In the genomic region with DNA sequence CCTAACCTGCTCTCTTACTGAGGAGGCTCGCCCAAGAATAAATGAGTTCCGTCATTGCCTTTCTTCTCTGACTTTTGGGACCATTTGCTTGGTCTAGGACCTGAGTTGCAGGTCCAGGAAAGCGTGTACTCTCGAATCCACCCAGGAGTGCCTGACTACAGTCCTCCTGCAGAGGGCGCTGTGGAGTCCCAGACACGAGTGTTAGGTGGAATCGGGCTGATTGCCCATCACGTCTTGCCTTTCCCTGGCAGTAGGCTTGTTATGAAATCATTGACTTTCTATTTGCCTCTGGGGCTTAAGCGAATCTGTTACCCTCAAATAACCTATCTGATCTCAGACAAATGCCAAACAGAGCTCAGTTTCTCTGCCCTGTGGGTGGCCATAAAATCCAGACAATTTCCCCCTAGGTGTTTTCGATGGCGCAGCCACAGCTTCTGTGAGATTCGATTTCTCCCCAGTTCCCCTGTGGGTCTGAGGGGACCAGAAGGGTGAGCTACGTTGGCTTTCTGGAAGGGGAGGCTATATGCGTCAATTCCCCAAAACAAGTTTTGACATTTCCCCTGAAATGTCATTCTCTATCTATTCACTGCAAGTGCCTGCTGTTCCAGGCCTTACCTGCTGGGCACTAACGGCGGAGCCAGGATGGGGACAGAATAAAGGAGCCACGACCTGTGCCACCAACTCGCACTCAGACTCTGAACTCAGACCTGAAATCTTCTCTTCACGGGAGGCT, we compare ENCODE assay signal across 9 cellular contexts. TPM values are rescaled to one million over a fixed set of nuclear protein-coding genes. Genes with fewer than 3 reads are reported as not detected.
DNase-seq lines count a peak whose midpoint lies in the region; ATAC-seq and TF ChIP-seq lines count a peak whose summit lies in the region.
"Had no signal": no experiment of that assay in that cellular context is flagged by ENCODE, and none has a peak within 500 bp of the region (broad histone marks: within the 10 kb centered on the region; RNA-seq: fewer than 3 reads in every experiment).

A gene with protein sequence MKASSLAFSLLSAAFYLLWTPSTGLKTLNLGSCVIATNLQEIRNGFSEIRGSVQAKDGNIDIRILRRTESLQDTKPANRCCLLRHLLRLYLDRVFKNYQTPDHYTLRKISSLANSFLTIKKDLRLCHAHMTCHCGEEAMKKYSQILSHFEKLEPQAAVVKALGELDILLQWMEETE (plus strand): TSS at position 685 of the 733 bp plus-strand sequence. CDS start 230 bp downstream, outside the sequence.

- no peak within 1 kb of the TSS for H3K4me3 Mint-ChIP-seq in chondrocyte (ENCODE audit: unreplicated experiment)

- TF ChIP-seq CTCF in chondrocyte (IDR thresholded peaks at IDR 0.05) (peak; percentile 81), liver (IDR thresholded peaks at IDR 0.05; ENCODE audit: low read depth, low read length, missing input control) (peak; percentile 95)

- no peaks in the 10 kb centered on the region for H3K36me3 ChIP-seq in liver (ENCODE audit: control insufficient read depth in 4 of 4, insufficient read depth in 3 of 4, low read depth in 1 of 4, low read length in 3 of 4)

- no peak within 1 kb of the TSS for H3K9ac ChIP-seq in liver (ENCODE audit: low read depth in 1 of 2, low read length in 2 of 2)

- H3K9me3 ChIP-seq in liver (ENCODE audit: control insufficient read depth in 4 of 4, low read length in 3 of 4) = no peaks in the 10 kb centered on the region

- 49% methylated on average over 19 of the region's 19 CpGs for WGBS in liver

- ATAC-seq in HG03159 (IDR thresholded peaks at IDR 0.05; ENCODE audit: unreplicated experiment) = no peak

- H3K4me1 ChIP-seq in liver (ENCODE audit: control insufficient read depth in 4 of 4, insufficient read depth in 4 of 4, low read length in 3 of 4) = peaks cover 0 to 8% (median 3%) of the 10 kb centered on the region in 4 donors

- H3K27ac ChIP-seq in liver (ENCODE audit: low read depth in 1 of 2, low read length in 2 of 2) = peak within 1 kb of the TSS in 1 of 2 donors; percentile 43

- peak; percentile 86 to 93 for TF ChIP-seq RAD21 in liver (IDR thresholded peaks at IDR 0.05)

- H3K27me3 ChIP-seq in liver (ENCODE audit: control insufficient read depth in 4 of 4, insufficient read depth in 4 of 4, low read length in 3 of 4) = peaks cover 0 to 2% (median 0%) of the 10 kb centered on the region in 4 donors

- DNase-seq in NCI-H524 (lab: John Stamatoyannopoulos, UW) (peak; percentile 45 to 52), NCI-H524 treated with DMSO at 0.1 percent for 48 hours (lab: John Stamatoyannopoulos, UW) (no peak), NCI-H2029 (lab: John Stamatoyannopoulos, UW) (peak; percentile 84), chondrocyte (ENCODE audit: low spot score) (no peak)
- peak; percentile 75 for DNase-seq in activated CD4-positive, alpha-beta T cell treated with anti-CD3 and anti-CD28 coated beads for 1 hour
- DNase-seq in stimulated activated CD8-positive, alpha-beta memory T cell treated with anti-CD3 and anti-CD28 coated beads, Interleukin-12 subunit alpha, Interleukin-12 subunit beta, amount 100 ng/mL, for 1 hour (ENCODE audit: low read depth) = peak; percentile 83

- no peaks in the 10 kb centered on the region for H3K9me3 Mint-ChIP-seq in chondrocyte (ENCODE audit: low read depth)

- H3K36me3 Mint-ChIP-seq in chondrocyte (ENCODE audit: low read depth) = no peaks in the 10 kb centered on the region

- no peak within 1 kb of the TSS for H3K4me3 ChIP-seq in liver (ENCODE audit: low read depth in 1 of 3, low read length in 3 of 3)

- H3K27me3 Mint-ChIP-seq in chondrocyte (ENCODE audit: low read depth) = peaks cover 42% of the 10 kb centered on the region

- no peak within 1 kb of the TSS for H3K27ac Mint-ChIP-seq in chondrocyte (ENCODE audit: unreplicated experiment)

- H3K4me1 Mint-ChIP-seq in chondrocyte (ENCODE audit: low read depth) = peaks cover 7% of the 10 kb centered on the region

TF ChIP-seq in liver, 16 proteins besides CTCF, POLR2A, EP300 and RAD21:
- peak in 1 of 2 donors; percentile 16 for TF ChIP-seq JUND (IDR thresholded peaks at IDR 0.05)
- peak; percentile 46 for TF ChIP-seq SP1 (IDR thresholded peaks at IDR 0.05)
- TF ChIP-seq RXRA (IDR thresholded peaks at IDR 0.05) = peak; percentile 77 to 83
- TF ChIP-seq, protein P1, sequence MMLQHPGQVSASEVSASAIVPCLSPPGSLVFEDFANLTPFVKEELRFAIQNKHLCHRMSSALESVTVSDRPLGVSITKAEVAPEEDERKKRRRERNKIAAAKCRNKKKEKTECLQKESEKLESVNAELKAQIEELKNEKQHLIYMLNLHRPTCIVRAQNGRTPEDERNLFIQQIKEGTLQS (IDR thresholded peaks at IDR 0.05) = no peak
- TF ChIP-seq, protein P2, sequence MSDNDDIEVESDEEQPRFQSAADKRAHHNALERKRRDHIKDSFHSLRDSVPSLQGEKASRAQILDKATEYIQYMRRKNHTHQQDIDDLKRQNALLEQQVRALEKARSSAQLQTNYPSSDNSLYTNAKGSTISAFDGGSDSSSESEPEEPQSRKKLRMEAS (IDR thresholded peaks at IDR 0.05) = no peak
- TF ChIP-seq, protein P3, sequence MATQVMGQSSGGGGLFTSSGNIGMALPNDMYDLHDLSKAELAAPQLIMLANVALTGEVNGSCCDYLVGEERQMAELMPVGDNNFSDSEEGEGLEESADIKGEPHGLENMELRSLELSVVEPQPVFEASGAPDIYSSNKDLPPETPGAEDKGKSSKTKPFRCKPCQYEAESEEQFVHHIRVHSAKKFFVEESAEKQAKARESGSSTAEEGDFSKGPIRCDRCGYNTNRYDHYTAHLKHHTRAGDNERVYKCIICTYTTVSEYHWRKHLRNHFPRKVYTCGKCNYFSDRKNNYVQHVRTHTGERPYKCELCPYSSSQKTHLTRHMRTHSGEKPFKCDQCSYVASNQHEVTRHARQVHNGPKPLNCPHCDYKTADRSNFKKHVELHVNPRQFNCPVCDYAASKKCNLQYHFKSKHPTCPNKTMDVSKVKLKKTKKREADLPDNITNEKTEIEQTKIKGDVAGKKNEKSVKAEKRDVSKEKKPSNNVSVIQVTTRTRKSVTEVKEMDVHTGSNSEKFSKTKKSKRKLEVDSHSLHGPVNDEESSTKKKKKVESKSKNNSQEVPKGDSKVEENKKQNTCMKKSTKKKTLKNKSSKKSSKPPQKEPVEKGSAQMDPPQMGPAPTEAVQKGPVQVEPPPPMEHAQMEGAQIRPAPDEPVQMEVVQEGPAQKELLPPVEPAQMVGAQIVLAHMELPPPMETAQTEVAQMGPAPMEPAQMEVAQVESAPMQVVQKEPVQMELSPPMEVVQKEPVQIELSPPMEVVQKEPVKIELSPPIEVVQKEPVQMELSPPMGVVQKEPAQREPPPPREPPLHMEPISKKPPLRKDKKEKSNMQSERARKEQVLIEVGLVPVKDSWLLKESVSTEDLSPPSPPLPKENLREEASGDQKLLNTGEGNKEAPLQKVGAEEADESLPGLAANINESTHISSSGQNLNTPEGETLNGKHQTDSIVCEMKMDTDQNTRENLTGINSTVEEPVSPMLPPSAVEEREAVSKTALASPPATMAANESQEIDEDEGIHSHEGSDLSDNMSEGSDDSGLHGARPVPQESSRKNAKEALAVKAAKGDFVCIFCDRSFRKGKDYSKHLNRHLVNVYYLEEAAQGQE (IDR thresholded peaks at IDR 0.05) = no peak
- TF ChIP-seq YY1 (IDR thresholded peaks at IDR 0.05) = no peak
- TF ChIP-seq HNF4A (conservative IDR thresholded peaks at IDR 0.05) = peak; percentile 18 to 36
- no peak for TF ChIP-seq NR2F2 (IDR thresholded peaks at IDR 0.05)
- TF ChIP-seq, protein P4, sequence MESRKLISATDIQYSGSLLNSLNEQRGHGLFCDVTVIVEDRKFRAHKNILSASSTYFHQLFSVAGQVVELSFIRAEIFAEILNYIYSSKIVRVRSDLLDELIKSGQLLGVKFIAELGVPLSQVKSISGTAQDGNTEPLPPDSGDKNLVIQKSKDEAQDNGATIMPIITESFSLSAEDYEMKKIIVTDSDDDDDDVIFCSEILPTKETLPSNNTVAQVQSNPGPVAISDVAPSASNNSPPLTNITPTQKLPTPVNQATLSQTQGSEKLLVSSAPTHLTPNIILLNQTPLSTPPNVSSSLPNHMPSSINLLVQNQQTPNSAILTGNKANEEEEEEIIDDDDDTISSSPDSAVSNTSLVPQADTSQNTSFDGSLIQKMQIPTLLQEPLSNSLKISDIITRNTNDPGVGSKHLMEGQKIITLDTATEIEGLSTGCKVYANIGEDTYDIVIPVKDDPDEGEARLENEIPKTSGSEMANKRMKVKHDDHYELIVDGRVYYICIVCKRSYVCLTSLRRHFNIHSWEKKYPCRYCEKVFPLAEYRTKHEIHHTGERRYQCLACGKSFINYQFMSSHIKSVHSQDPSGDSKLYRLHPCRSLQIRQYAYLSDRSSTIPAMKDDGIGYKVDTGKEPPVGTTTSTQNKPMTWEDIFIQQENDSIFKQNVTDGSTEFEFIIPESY (IDR thresholded peaks at IDR 0.05) = no peak
- no peak for TF ChIP-seq GABPA (IDR thresholded peaks at IDR 0.05 in 1 of 2, conservative IDR thresholded peaks at IDR 0.05 in 1 of 2)
- TF ChIP-seq HNF4G (IDR thresholded peaks at IDR 0.05) = no peak
- no peak for TF ChIP-seq FOXA2 (IDR thresholded peaks at IDR 0.05)
- no peak for TF ChIP-seq EGR1 (IDR thresholded peaks at IDR 0.05; ENCODE audit: low read depth in 2 of 2)
- TF ChIP-seq FOXA1 (IDR thresholded peaks at IDR 0.05) = no peak
- TF ChIP-seq TAF1 (conservative IDR thresholded peaks at IDR 0.05) = no peak

RNA-seq across cellular contexts. Expression of the gene that starts here (rescaled TPM):
- not detected in 3 replicates for total RNA-seq in chondrocyte
- under 1 TPM in 1 of 2 donors, not detected in 1; 0.17 TPM for total RNA-seq in liver
- not detected for polyA plus RNA-seq in liver
- total RNA-seq: pulmonary artery endothelial cell had no signal

Comparison
In these comparisons a context has a peak if more than half of its experiments do, and no peak if none do; other contexts are left out.
1. DNase-seq: peak in NCI-H524 (2 of 2), NCI-H2029 (single experiment), activated CD4-positive, alpha-beta T cell treated with anti-CD3 and anti-CD28 coated beads for 1 hour (single experiment) and stimulated activated CD8-positive, alpha-beta memory T cell treated with anti-CD3 and anti-CD28 coated beads, Interleukin-12 subunit alpha, Interleukin-12 subunit beta, amount 100 ng/mL, for 1 hour (single experiment); none in NCI-H524 treated with DMSO at 0.1 percent for 48 hours (single experiment) and chondrocyte (single experiment).